ENCODE assay signal across 21 cellular contexts in genomic region chr3:28624079-28624478, GRCh38.
"Had no signal": no experiment of that assay in that cellular context is flagged by ENCODE, and none has a peak within 500 bp of the region (broad histone marks: within the 10 kb centered on the region; RNA-seq: fewer than 3 reads in every experiment).

No MANE protein-coding gene starts in this region.

- ATAC-seq: foreskin keratinocyte; gastroesophageal sphincter; heart left ventricle; left lobe of liver; natural killer cell; right lobe of liver; stimulated activated naive B cell treated with anti-CD40 and anti-IgM and Interleukin-4, amounts not matched to agents 10 μg/mL and 1 μg/mL and 100 μg/mL, for 72 hours had no signal

- H3K27ac ChIP-seq: esophagus muscularis mucosa, foreskin keratinocyte, gastroesophageal sphincter, heart left ventricle, hepatocyte, ovary, right lobe of liver, suprapubic skin, vagina had no signal

- H3K36me3 ChIP-seq: esophagus muscularis mucosa, gastroesophageal sphincter, heart left ventricle, ovary, right lobe of liver, suprapubic skin, vagina had no signal

- DNase-seq: dermis blood vessel endothelial cell; effector memory CD4-positive, alpha-beta T cell; foreskin keratinocyte; heart left ventricle; kidney; natural killer cell; occipital lobe; ovary; right lobe of liver; small intestine; stimulated activated CD4-positive, alpha-beta T cell treated with anti-CD3 and anti-CD28 coated beads, Interleukin-15, amount 100 ng/mL, for 24 hours; stimulated activated CD4-positive, alpha-beta T cell treated with anti-CD3 and anti-CD28 coated beads, Interleukin-2, amount 100 ng/mL, for 48 hours; stimulated activated naive B cell treated with anti-CD40 and anti-IgM and Interleukin-4, amounts not matched to agents 10 μg/mL and 1 μg/mL and 100 μg/mL, for 72 hours; trophoblast cell had no signal

- H3K4me3 ChIP-seq: esophagus muscularis mucosa, gastroesophageal sphincter, heart left ventricle, hepatocyte, lung, ovary, right lobe of liver, suprapubic skin, vagina had no signal

- H3K4me1 ChIP-seq: esophagus muscularis mucosa, foreskin keratinocyte, gastroesophageal sphincter, heart left ventricle, right lobe of liver, suprapubic skin, vagina had no signal

- H3K9me3 ChIP-seq: esophagus muscularis mucosa, gastroesophageal sphincter, heart left ventricle, ovary, right lobe of liver, suprapubic skin, vagina had no signal

- H3K27me3 ChIP-seq: esophagus muscularis mucosa, foreskin keratinocyte, gastroesophageal sphincter, heart left ventricle, hepatocyte, ovary, right lobe of liver, suprapubic skin, vagina had no signal
